Comparison of ENCODE assay signal across 7 cellular contexts in genomic region chr6:30907290-30907757, GRCh38. TPM values are rescaled to one million over a fixed set of nuclear protein-coding genes. Genes with fewer than 3 reads are reported as not detected.
DNase-seq lines count a peak whose midpoint lies in the region; TF ChIP-seq lines count a peak whose summit lies in the region.
"Not testable (repeated sequence)": the region's sequence is repeated elsewhere in the genome, so short reads cannot be mapped to it uniquely, and the experiment has no call there.
"Had no signal": no experiment of that assay in that cellular context is flagged by ENCODE, and none has a peak within 500 bp of the region (broad histone marks: within the 10 kb centered on the region; RNA-seq: fewer than 3 reads in every experiment).

No MANE protein-coding gene starts in this region.

- not testable (repeated sequence) for BruUV-seq in A673 (replicated peaks; lab: Mats Ljungman, UMichigan)

- peak overlapping the region; percentile 98 for H3K4me3 Mint-ChIP-seq in activated CD4-positive, alpha-beta T cell treated with anti-CD3 and anti-CD28 coated beads, Interleukin-2, amount 10 ng/mL, durations not matched to agents 24 days and 14 days

- not testable (repeated sequence) for H3K27ac ChIP-seq in A673 (ENCODE audit: low read depth, low read length, poor library complexity, severe bottlenecking); parathyroid adenoma
- H3K27ac ChIP-seq in HUES48 (ENCODE audit: low read depth, low read length) = peak overlapping the region; percentile 37
- H3K27ac ChIP-seq in dorsolateral prefrontal cortex = peak overlapping the region in 5 of 59 donors; percentile 9 to 83 (median 33)

- CTCF ChIA-PET in A673 (lab: Charles Lee) = interaction anchor here (1.0 kb wide), 1 partner anchor 362 kb away, joined by 5 read pairs; no protein-coding TSS in a partner anchor

- H3K27me3 ChIP-seq in A673 (replicated peaks; ENCODE audit: insufficient read depth, low read depth, low read length, poor library complexity); HUES48 (ENCODE audit: control insufficient read depth, insufficient read depth, low read length); dorsolateral prefrontal cortex; parathyroid adenoma (ENCODE audit: control insufficient read depth, insufficient read depth, low read length): not testable (repeated sequence)

- peaks cover 19% of the 10 kb centered on the region for H3K36me3 ChIP-seq in A673 (ENCODE audit: insufficient read depth, low read length, poor library complexity, severe bottlenecking)
- peaks cover 28% of the 10 kb centered on the region for H3K36me3 ChIP-seq in HUES48 (ENCODE audit: control insufficient read depth, insufficient read depth, low read length)
- H3K36me3 ChIP-seq in parathyroid adenoma (ENCODE audit: control insufficient read depth, insufficient read depth, low read length) = not testable (repeated sequence)

- not testable (repeated sequence) for H3K9ac ChIP-seq in HUES48 (ENCODE audit: low read depth, low read length); parathyroid adenoma

- H3K4me3 ChIP-seq in A673 (ENCODE audit: low read depth, low read length, poor library complexity, severe bottlenecking) = peak overlapping the region; percentile 95
- peak overlapping the region; percentile 95 for H3K4me3 ChIP-seq in HUES48 (ENCODE audit: low read depth, low read length)
- peak overlapping the region; percentile 63 to 99 (median 86) for H3K4me3 ChIP-seq in dorsolateral prefrontal cortex
- H3K4me3 ChIP-seq in parathyroid adenoma (ENCODE audit: low read depth, low read length) = peak overlapping the region; percentile 92

- peaks cover 26% of the 10 kb centered on the region for H3K36me3 Mint-ChIP-seq in activated CD4-positive, alpha-beta T cell treated with anti-CD3 and anti-CD28 coated beads, Interleukin-2, amount 10 ng/mL, durations not matched to agents 24 days and 14 days (ENCODE audit: low read depth)

- H3K4me1 ChIP-seq in A673 (ENCODE audit: insufficient read depth, low read length, poor library complexity, severe bottlenecking); HUES48 (ENCODE audit: control insufficient read depth, insufficient read depth, low read length); parathyroid adenoma: not testable (repeated sequence)

- POLR2A ChIA-PET in A673 (lab: Charles Lee; ENCODE audit: low non-redundant PET) = not testable (repeated sequence)

- H3K79me2 ChIP-seq in parathyroid adenoma = not testable (repeated sequence)

- not testable (repeated sequence) for H3K9me3 Mint-ChIP-seq in activated CD4-positive, alpha-beta T cell treated with anti-CD3 and anti-CD28 coated beads, Interleukin-2, amount 10 ng/mL, durations not matched to agents 24 days and 14 days

- not testable (repeated sequence) for DNase-seq in A673 (ENCODE audit: low spot score); activated CD4-positive, alpha-beta T cell treated with anti-CD3 and anti-CD28 coated beads, Interleukin-2, amount 10 ng/mL, durations not matched to agents 24 days and 14 days; dorsolateral prefrontal cortex
- peak; percentile 6 for DNase-seq in kidney glomerular epithelial cell (lab: John Stamatoyannopoulos, UW)

- peaks cover 27% of the 10 kb centered on the region for H3K4me1 Mint-ChIP-seq in activated CD4-positive, alpha-beta T cell treated with anti-CD3 and anti-CD28 coated beads, Interleukin-2, amount 10 ng/mL, durations not matched to agents 24 days and 14 days

- H2AFZ ChIP-seq in parathyroid adenoma = peak overlapping the region; percentile 95

- H3K27me3 Mint-ChIP-seq in activated CD4-positive, alpha-beta T cell treated with anti-CD3 and anti-CD28 coated beads, Interleukin-2, amount 10 ng/mL, durations not matched to agents 24 days and 14 days = not testable (repeated sequence)

- TF ChIP-seq CTCF in A673 (conservative IDR thresholded peaks at IDR 0.05; ENCODE audit: low read depth, low read length); dorsolateral prefrontal cortex (IDR thresholded peaks at IDR 0.05 in 54 of 56, conservative IDR thresholded peaks at IDR 0.05 in 2 of 56; ENCODE audit: low read depth in 1 of 56, partially characterized antibody in 56 of 56); parathyroid adenoma (IDR thresholded peaks at IDR 0.05): not testable (repeated sequence)

- H3K27ac Mint-ChIP-seq in activated CD4-positive, alpha-beta T cell treated with anti-CD3 and anti-CD28 coated beads, Interleukin-2, amount 10 ng/mL, durations not matched to agents 24 days and 14 days = peak overlapping the region; percentile 86

- peak overlapping the region; percentile 55 for H3K4me2 ChIP-seq in parathyroid adenoma (ENCODE audit: low read length)

- intact Hi-C loops in A673 (cut with micrococcal nuclease; ENCODE audit: unreplicated experiment); activated CD4-positive, alpha-beta T cell treated with anti-CD3 and anti-CD28 coated beads, Interleukin-2, amount 10 ng/mL, durations not matched to agents 24 days and 14 days (cut with micrococcal nuclease); dorsolateral prefrontal cortex (cut with DNase I): not testable (repeated sequence)

- H3K9me3 ChIP-seq in A673 (ENCODE audit: low read depth, low read length, poor library complexity, severe bottlenecking); HUES48 (ENCODE audit: control insufficient read depth, insufficient read depth, low read length); parathyroid adenoma (ENCODE audit: control insufficient read depth, low read length): not testable (repeated sequence)

RNA-seq across cellular contexts. Expression of gene GTF2H4, which starts 0.7 kb away (rescaled TPM):
- total RNA-seq in A673 (2021) (42.6 and 45.9 TPM in 2 replicates), dorsolateral prefrontal cortex (100 to 1,000 TPM in 1 of 120 experiments, 10 to 100 TPM in 119; 24.7 to 107 (median 48.9) TPM)
- 58.7 and 60.3 TPM in 2 replicates for total RNA-seq in activated CD4-positive, alpha-beta T cell treated with anti-CD3 and anti-CD28 coated beads, Interleukin-2, amount 10 ng/mL, durations not matched to agents 24 days and 14 days

RNA-seq across cellular contexts. Expression of gene VARS2, which starts 6.7 kb away (rescaled TPM):
- total RNA-seq in A673 (2021) (48.4 and 53.4 TPM in 2 replicates), dorsolateral prefrontal cortex (10 to 100 TPM; 27.9 to 82.8 (median 48.0) TPM)
- 74.8 and 84.2 TPM in 2 replicates for total RNA-seq in activated CD4-positive, alpha-beta T cell treated with anti-CD3 and anti-CD28 coated beads, Interleukin-2, amount 10 ng/mL, durations not matched to agents 24 days and 14 days

RNA-seq across cellular contexts. Expression of gene DDR1, which starts 23.0 kb away (rescaled TPM):
- total RNA-seq in A673 (2021) = 48.0 and 57.9 TPM in 2 replicates
- 18.8 and 22.9 TPM in 2 replicates for total RNA-seq in activated CD4-positive, alpha-beta T cell treated with anti-CD3 and anti-CD28 coated beads, Interleukin-2, amount 10 ng/mL, durations not matched to agents 24 days and 14 days
- 100 to 1,000 TPM; 100 to 498 (median 195) TPM for total RNA-seq in dorsolateral prefrontal cortex

RNA-seq across cellular contexts. Expression of gene SFTA2, which starts 24.6 kb away (rescaled TPM):
- total RNA-seq in A673 (2021) (not detected in 2 replicates), dorsolateral prefrontal cortex (under 1 TPM in 7 of 120 experiments, not detected in 113; 0.39 to 0.85 (median 0.66) TPM)
- not detected in 2 replicates for total RNA-seq in activated CD4-positive, alpha-beta T cell treated with anti-CD3 and anti-CD28 coated beads, Interleukin-2, amount 10 ng/mL, durations not matched to agents 24 days and 14 days
- total RNA-seq: glomerular endothelial cell had no signal

RNA-seq across cellular contexts. Expression of gene MUCL3, which starts 33.4 kb away (rescaled TPM):
- total RNA-seq in A673 (2021) (not detected in 2 replicates), dorsolateral prefrontal cortex (not detected)
- total RNA-seq in activated CD4-positive, alpha-beta T cell treated with anti-CD3 and anti-CD28 coated beads, Interleukin-2, amount 10 ng/mL, durations not matched to agents 24 days and 14 days = not detected in 2 replicates
- total RNA-seq: glomerular endothelial cell had no signal
